ENCODE assay signal across 16 cellular contexts in the genomic region with DNA sequence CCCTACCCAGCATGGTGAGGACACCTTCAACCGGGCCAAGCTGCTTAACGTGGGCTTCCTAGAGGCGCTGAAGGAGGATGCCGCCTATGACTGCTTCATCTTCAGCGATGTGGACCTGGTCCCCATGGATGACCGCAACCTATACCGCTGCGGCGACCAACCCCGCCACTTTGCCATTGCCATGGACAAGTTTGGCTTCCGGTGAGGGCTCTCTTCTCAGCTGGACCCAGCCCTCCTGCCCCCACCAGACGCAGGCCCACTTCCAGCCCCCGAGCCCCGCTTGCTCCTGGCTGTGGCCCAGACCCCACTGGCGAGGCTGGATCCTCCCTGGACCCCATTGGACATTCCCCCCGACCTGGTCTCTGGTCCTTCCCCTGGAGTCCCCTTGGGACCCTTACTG. TPM values are rescaled to one million over a fixed set of nuclear protein-coding genes. Genes with fewer than 3 reads are reported as not detected.
DNase-seq lines count a peak whose midpoint lies in the region; ATAC-seq, FAIRE-seq and TF ChIP-seq lines count a peak whose summit lies in the region.
"Had no signal": no experiment of that assay in that cellular context is flagged by ENCODE, and none has a peak within 500 bp of the region (broad histone marks: within the 10 kb centered on the region; RNA-seq: fewer than 3 reads in every experiment).

No MANE protein-coding gene starts in this region.

- WGBS in K562 (ENCODE audit: insufficient coverage, low coverage, missing lambda C conversion rate), result 94% methylated on average over 16 of the region's 16 CpGs
- no CpG with 5 or more reads among the region's 16 CpGs for WGBS in mesendoderm (ENCODE audit: extremely low coverage, insufficient coverage, low lambda C conversion rate)

- H3K79me2 ChIP-seq in K562 (ENCODE audit: control insufficient read depth, insufficient read depth, low read length) (peaks cover 33% of the 10 kb centered on the region), mesendoderm (ENCODE audit: control insufficient read depth, insufficient read depth, low read length) (peaks cover 5% of the 10 kb centered on the region)

- H3K4me2 ChIP-seq in K562 (ENCODE audit: insufficient read depth, low read length) (no peak overlapping the region), mesendoderm (ENCODE audit: low read length) (no peak overlapping the region)
- H3K4me2 ChIP-seq: GM23338 had no signal

- DNase-seq in RWPE1 (ENCODE audit: low spot score) (no peak), K562 (ENCODE audit: extremely low read depth in 1 of 4, low spot score in 3 of 4) (no peak), upper lobe of right lung (peak; percentile 58), mesendoderm (no peak)
- DNase-seq: C1 segment of cervical spinal cord; Calu3; CD4-positive, alpha-beta memory T cell; COR-L47; DMS53; DMS79 treated with DMSO at 0.1 percent for 48 hours; GF-D8; H9 had no signal

- intact Hi-C loops in K562 (cut with micrococcal nuclease) (no loop called here), upper lobe of right lung (cut with DNase I) (no loop called here)

- H2BK15ac ChIP-seq in mesendoderm (replicated peaks; ENCODE audit: low read depth), result no peak overlapping the region

- in situ Hi-C loops in K562 (cut with MboI), result no loop called here

- 0 out of 2 replicates have a peak, but pooled peaks cover 9% of the 10 kb centered on the region for H4K20me1 ChIP-seq in K562 (replicated peaks; ENCODE audit: control insufficient read depth, insufficient read depth, low read length)

- no peaks in the 10 kb centered on the region for H3K27me3 ChIP-seq in K562 (ENCODE audit: control insufficient read depth in 2 of 2, insufficient read depth in 2 of 2, low read length in 2 of 2)
- no peaks in the 10 kb centered on the region for H3K27me3 ChIP-seq in upper lobe of right lung
- no peaks in the 10 kb centered on the region for H3K27me3 ChIP-seq in mesendoderm (ENCODE audit: insufficient read depth, low read length, poor library complexity)

- POLR2A ChIA-PET in RWPE1 (lab: Yijun Ruan, JAX; ENCODE audit: low non-redundant PET), result no interaction called here
- POLR2A ChIA-PET in K562 (lab: Yijun Ruan, JAX), result interaction anchor here (0.9 kb wide), 1 partner anchor 9 kb away, joined by 3 read pairs; no protein-coding TSS in a partner anchor

- H3K4ac ChIP-seq in mesendoderm (ENCODE audit: low read depth, low read length), result no peak overlapping the region

- H3K79me1 ChIP-seq in mesendoderm (ENCODE audit: low read length), result peaks cover 18% of the 10 kb centered on the region

- TF ChIP-seq RAD21 in K562 (CRISPR knock-in tag; conservative IDR thresholded peaks at IDR 0.05 in 1 of 2, IDR thresholded peaks at IDR 0.05 in 1 of 2), result no peak

- no peak overlapping the region for H2AFZ ChIP-seq in K562 (ENCODE audit: low read depth, low read length)
- H2AFZ ChIP-seq: GM23338 had no signal

- H3K27ac ChIP-seq in RWPE1 (peak overlapping the region; percentile 94; the same call in 1 of the 2 replicates), K562 (ENCODE audit: extremely low read depth, low read depth, low read length) (no peak overlapping the region), upper lobe of right lung (no peak overlapping the region), mesendoderm (ENCODE audit: low read depth, low read length) (no peak overlapping the region)

- H3K9me3 ChIP-seq in K562 (replicated peaks; ENCODE audit: control insufficient read depth, insufficient read depth, low read depth, low read length) (no peaks in the 10 kb centered on the region), upper lobe of right lung (no peaks in the 10 kb centered on the region)

- peaks cover 16 to 44% of the 10 kb centered on the region in 2 experiments; a peak in 4 of 5 replicates for H3K4me1 ChIP-seq in K562 (replicated peaks in 1 of 2; ENCODE audit: control insufficient read depth in 2 of 2, insufficient read depth in 2 of 2, low read length in 2 of 2)
- H3K4me1 ChIP-seq in upper lobe of right lung, result no peaks in the 10 kb centered on the region
- H3K4me1 ChIP-seq in mesendoderm (ENCODE audit: control insufficient read depth, low read depth, low read length), result no peaks in the 10 kb centered on the region

- no peak overlapping the region for H3K23ac ChIP-seq in mesendoderm (ENCODE audit: low read length)

- H3K56ac ChIP-seq in mesendoderm (ENCODE audit: low read length), result no peak overlapping the region

- no peak overlapping the region for H4K5ac ChIP-seq in mesendoderm (ENCODE audit: low read length)

- TF ChIP-seq EP300 in K562 (IDR thresholded peaks at IDR 0.05; ENCODE audit: low read length), result no peak

- ATAC-seq in K562 (no peak), upper lobe of right lung (no peak)
- ATAC-seq: GM23338, HCT116 had no signal

- no TSS peak for BruUV-seq in K562 (replicated peaks; lab: Mats Ljungman, UMichigan)

- H3K9me1 ChIP-seq in K562 (ENCODE audit: control insufficient read depth, insufficient read depth, low read length), result peaks cover 14% of the 10 kb centered on the region

- no peak overlapping the region for H4K8ac ChIP-seq in mesendoderm (ENCODE audit: low read depth, low read length)

- H2AK5ac ChIP-seq in mesendoderm (ENCODE audit: low read length), result no peak overlapping the region

- no peak overlapping the region for H2BK120ac ChIP-seq in mesendoderm (ENCODE audit: low read depth, low read length)

- no peak for FAIRE-seq in K562 (lab: Jason Lieb, UNC)
- FAIRE-seq: GM12891, GM18507 had no signal

- peak overlapping the region in 1 of 2 experiments; percentile 32; a peak in 1 of 4 replicates for H3K9ac ChIP-seq in K562 (ENCODE audit: insufficient read depth in 1 of 2, low read depth in 2 of 2, low read length in 2 of 2)
- no peak overlapping the region for H3K9ac ChIP-seq in mesendoderm (ENCODE audit: low read length)

- CTCF ChIA-PET in RWPE1 (lab: Yijun Ruan, JAX), result no interaction called here
- CTCF ChIA-PET in K562 (lab: Yijun Ruan, JAX; ENCODE audit: low intra/inter-chr PET ratio), result no interaction called here

- peaks cover 70% of the 10 kb centered on the region; the same call in 2 of the 3 replicates for H3K36me3 ChIP-seq in K562 (ENCODE audit: control insufficient read depth, insufficient read depth, low read length)
- no peaks in the 10 kb centered on the region for H3K36me3 ChIP-seq in upper lobe of right lung
- peaks cover 5% of the 10 kb centered on the region for H3K36me3 ChIP-seq in mesendoderm (ENCODE audit: control insufficient read depth, insufficient read depth, low read length)

- no peak for TF ChIP-seq POLR2A in K562 (conservative IDR thresholded peaks at IDR 0.05)

- no peak overlapping the region for H3K18ac ChIP-seq in mesendoderm (ENCODE audit: low read length)

- TF ChIP-seq CTCF in RWPE1 (conservative IDR thresholded peaks at IDR 0.05; ENCODE audit: low read depth), result no peak
- TF ChIP-seq CTCF in K562 (IDR thresholded peaks at IDR 0.05 in 2 of 3, conservative IDR thresholded peaks at IDR 0.05 in 1 of 3; ENCODE audit: insufficient read depth in 2 of 3, low read depth in 1 of 3, low read length in 3 of 3), result no peak
- no peak for TF ChIP-seq CTCF in upper lobe of right lung (IDR thresholded peaks at IDR 0.05)

- H3K4me3 ChIP-seq in K562, result no peak overlapping the region
- H3K4me3 ChIP-seq in upper lobe of right lung, result no peak overlapping the region
- no peak overlapping the region for H3K4me3 ChIP-seq in mesendoderm (ENCODE audit: low read length)
- H3K4me3 ChIP-seq: GM23338 had no signal

- no peak overlapping the region for H2BK5ac ChIP-seq in mesendoderm (ENCODE audit: low read length)

RNA-seq across cellular contexts. Expression of gene B4GALT2, which starts 5.8 kb away (rescaled TPM):
- total RNA-seq in K562 (2011; cell fraction: chromatin; rRNA removed; ENCODE audit: low replicate concordance), result 27.8 and 57.7 TPM in 2 replicates
- total RNA-seq in K562 (2011; cell fraction: nucleolus; rRNA removed), result 51.2 and 57.7 TPM in 2 replicates
- 45.8 and 54.2 TPM in 2 replicates for total RNA-seq in K562 (2011; cell fraction: nucleoplasm; rRNA removed)
- 86.8 and 116 TPM in 2 replicates for total RNA-seq in K562 (2014; rRNA removed)
- total RNA-seq in K562 (2014; rRNA removed; fragmentation: Illumina TruSeq; extraction: Trizol), result 23.4 and 31.0 TPM in 2 replicates
- 43.8 and 45.9 TPM in 2 replicates for total RNA-seq in K562 (2015; rRNA removed; fragmentation: Illumina TruSeq; extraction: Trizol)
- total RNA-seq in K562 (2021), result 76.2 and 78.0 TPM in 2 replicates
- polyA plus RNA-seq in K562 (2011; rRNA removed), result 39.0 and 43.9 TPM in 2 replicates
- 78.6 and 206 TPM in 2 replicates for polyA plus RNA-seq in K562 (2011; cell fraction: cytosol; rRNA removed)
- polyA plus RNA-seq in K562 (2011; cell fraction: nucleus; rRNA removed), result 55.1 and 117 TPM in 2 replicates
- 44.8 and 50.7 TPM in 2 replicates for polyA plus RNA-seq in K562 (2012)
- 63.7 and 69.7 TPM in 2 replicates for polyA plus RNA-seq in K562 (2014; fragmentation: Illumina TruSeq; extraction: Trizol)
- 1 to 10 TPM; 1.3 to 2.8 TPM for polyA plus RNA-seq in K562 (2014; fragmentation: Nextera tagmentation; extraction: Ambion mirVana)
- polyA plus RNA-seq in K562 (2014; rRNA removed), result 71.9 and 85.4 TPM in 2 replicates
- polyA minus RNA-seq in K562 (2011; rRNA and poly(A)+ RNA removed), result 21.4 and 27.7 TPM in 2 replicates
- polyA minus RNA-seq in K562 (2011; cell fraction: cytosol; rRNA and poly(A)+ RNA removed), result 40.9 and 42.3 TPM in 2 replicates
- polyA minus RNA-seq in K562 (2011; cell fraction: nucleus; rRNA and poly(A)+ RNA removed), result 26.7 and 28.3 TPM in 2 replicates
- 23.8 TPM for total RNA-seq in upper lobe of right lung
- polyA plus RNA-seq in mesendoderm (2013, experiment 1 of 2), result 50.4 TPM
- polyA plus RNA-seq in mesendoderm (2013, experiment 2 of 2), result 49.5 TPM

RNA-seq across cellular contexts. Expression of gene CCDC24, which starts 6.5 kb away (rescaled TPM):
- 1.4 and 6.8 TPM in 2 replicates for total RNA-seq in K562 (2011; cell fraction: chromatin; rRNA removed; ENCODE audit: low replicate concordance)
- 5.8 TPM in 2 replicates for total RNA-seq in K562 (2011; cell fraction: nucleolus; rRNA removed)
- 4.1 and 6.1 TPM in 2 replicates for total RNA-seq in K562 (2011; cell fraction: nucleoplasm; rRNA removed)
- total RNA-seq in K562 (2014; rRNA removed) (3.0 and 4.5 TPM in 2 replicates), K562 (2014; rRNA removed; fragmentation: Illumina TruSeq; extraction: Trizol) (0.70 and 1.5 TPM in 2 replicates), K562 (2015; rRNA removed; fragmentation: Illumina TruSeq; extraction: Trizol) (1.7 and 2.2 TPM in 2 replicates), K562 (2021) (4.4 and 5.2 TPM in 2 replicates), upper lobe of right lung (5.3 TPM)
- polyA plus RNA-seq in K562 (2011; rRNA removed) (1.3 and 2.3 TPM in 2 replicates), K562 (2014; fragmentation: Illumina TruSeq; extraction: Trizol) (1.5 and 3.0 TPM in 2 replicates), K562 (2014; fragmentation: Nextera tagmentation; extraction: Ambion mirVana) (under 1 TPM; 0.31 to 0.64 TPM), K562 (2014; rRNA removed) (3.7 and 4.5 TPM in 2 replicates)
- 2.0 and 4.9 TPM in 2 replicates for polyA plus RNA-seq in K562 (2011; cell fraction: cytosol; rRNA removed)
- 6.8 and 13.1 TPM in 2 replicates for polyA plus RNA-seq in K562 (2011; cell fraction: nucleus; rRNA removed)
- polyA plus RNA-seq in K562 (2012), result 3.7 and 4.3 TPM in 2 replicates
- 0.36 and 0.39 TPM in 2 replicates for polyA minus RNA-seq in K562 (2011; rRNA and poly(A)+ RNA removed)
- 1.1 and 5.4 TPM in 2 replicates for polyA minus RNA-seq in K562 (2011; cell fraction: cytosol; rRNA and poly(A)+ RNA removed)
- 1.7 and 2.2 TPM in 2 replicates for polyA minus RNA-seq in K562 (2011; cell fraction: nucleus; rRNA and poly(A)+ RNA removed)
- polyA plus RNA-seq in mesendoderm (2013, experiment 1 of 2), result 4.0 TPM
- polyA plus RNA-seq in mesendoderm (2013, experiment 2 of 2), result 5.2 TPM

RNA-seq across cellular contexts. Expression of gene ATP6V0B, which starts 10.1 kb away (rescaled TPM):
- total RNA-seq in K562 (2011; cell fraction: chromatin; rRNA removed; ENCODE audit: low replicate concordance), result 240 and 478 TPM in 2 replicates
- total RNA-seq in K562 (2011; cell fraction: nucleolus; rRNA removed), result 771 and 1,062 TPM in 2 replicates
- 571 and 616 TPM in 2 replicates for total RNA-seq in K562 (2011; cell fraction: nucleoplasm; rRNA removed)
- total RNA-seq in K562 (2014; rRNA removed) (296 and 328 TPM in 2 replicates), K562 (2014; rRNA removed; fragmentation: Illumina TruSeq; extraction: Trizol) (143 and 167 TPM in 2 replicates), K562 (2015; rRNA removed; fragmentation: Illumina TruSeq; extraction: Trizol) (196 and 203 TPM in 2 replicates), K562 (2021) (279 and 286 TPM in 2 replicates), upper lobe of right lung (191 TPM)
- polyA plus RNA-seq in K562 (2011; rRNA removed) (220 and 288 TPM in 2 replicates), K562 (2014; fragmentation: Illumina TruSeq; extraction: Trizol) (186 and 195 TPM in 2 replicates), K562 (2014; fragmentation: Nextera tagmentation; extraction: Ambion mirVana) (100 to 1,000 TPM; 137 to 276 TPM), K562 (2014; rRNA removed) (282 and 348 TPM in 2 replicates)
- 552 and 632 TPM in 2 replicates for polyA plus RNA-seq in K562 (2011; cell fraction: cytosol; rRNA removed)
- polyA plus RNA-seq in K562 (2011; cell fraction: nucleus; rRNA removed), result 601 and 849 TPM in 2 replicates
- 179 and 264 TPM in 2 replicates for polyA plus RNA-seq in K562 (2012)
- polyA minus RNA-seq in K562 (2011; rRNA and poly(A)+ RNA removed), result 127 and 130 TPM in 2 replicates
- 83.6 and 86.7 TPM in 2 replicates for polyA minus RNA-seq in K562 (2011; cell fraction: cytosol; rRNA and poly(A)+ RNA removed)
- polyA minus RNA-seq in K562 (2011; cell fraction: nucleus; rRNA and poly(A)+ RNA removed), result 102 and 149 TPM in 2 replicates
- polyA plus RNA-seq in mesendoderm (2013, experiment 1 of 2), result 56.2 TPM
- 55.4 TPM for polyA plus RNA-seq in mesendoderm (2013, experiment 2 of 2)

RNA-seq across cellular contexts. Expression of gene DPH2, which starts 15.0 kb away (rescaled TPM):
- total RNA-seq in K562 (2011; cell fraction: chromatin; rRNA removed; ENCODE audit: low replicate concordance), result 110 and 268 TPM in 2 replicates
- total RNA-seq in K562 (2011; cell fraction: nucleolus; rRNA removed), result 191 and 199 TPM in 2 replicates
- 123 and 150 TPM in 2 replicates for total RNA-seq in K562 (2011; cell fraction: nucleoplasm; rRNA removed)
- total RNA-seq in K562 (2014; rRNA removed), result 87.5 and 122 TPM in 2 replicates
- total RNA-seq in K562 (2014; rRNA removed; fragmentation: Illumina TruSeq; extraction: Trizol), result 31.9 and 39.4 TPM in 2 replicates
- 66.8 and 68.1 TPM in 2 replicates for total RNA-seq in K562 (2015; rRNA removed; fragmentation: Illumina TruSeq; extraction: Trizol)
- 94.1 and 97.3 TPM in 2 replicates for total RNA-seq in K562 (2021)
- 63.1 and 71.2 TPM in 2 replicates for polyA plus RNA-seq in K562 (2011; rRNA removed)
- polyA plus RNA-seq in K562 (2011; cell fraction: cytosol; rRNA removed), result 117 and 149 TPM in 2 replicates
- polyA plus RNA-seq in K562 (2011; cell fraction: nucleus; rRNA removed), result 379 and 380 TPM in 2 replicates
- polyA plus RNA-seq in K562 (2012), result 39.2 and 65.5 TPM in 2 replicates
- polyA plus RNA-seq in K562 (2014; fragmentation: Illumina TruSeq; extraction: Trizol), result 81.1 and 106 TPM in 2 replicates
- 10 to 100 TPM; 17.9 to 27.0 TPM for polyA plus RNA-seq in K562 (2014; fragmentation: Nextera tagmentation; extraction: Ambion mirVana)
- 93.2 and 110 TPM in 2 replicates for polyA plus RNA-seq in K562 (2014; rRNA removed)
- polyA minus RNA-seq in K562 (2011; rRNA and poly(A)+ RNA removed), result 50.3 and 52.5 TPM in 2 replicates
- polyA minus RNA-seq in K562 (2011; cell fraction: cytosol; rRNA and poly(A)+ RNA removed), result 35.5 and 48.5 TPM in 2 replicates
- polyA minus RNA-seq in K562 (2011; cell fraction: nucleus; rRNA and poly(A)+ RNA removed), result 96.7 and 113 TPM in 2 replicates
- total RNA-seq in upper lobe of right lung, result 18.8 TPM
- polyA plus RNA-seq in mesendoderm (2013, experiment 1 of 2), result 39.9 TPM
- polyA plus RNA-seq in mesendoderm (2013, experiment 2 of 2), result 39.4 TPM

RNA-seq across cellular contexts. Expression of gene IPO13, which starts 38.1 kb away (rescaled TPM):
- total RNA-seq in K562 (2011; cell fraction: chromatin; rRNA removed; ENCODE audit: low replicate concordance), result 24.0 and 67.1 TPM in 2 replicates
- total RNA-seq in K562 (2011; cell fraction: nucleolus; rRNA removed), result 41.3 and 46.4 TPM in 2 replicates
- total RNA-seq in K562 (2011; cell fraction: nucleoplasm; rRNA removed), result 28.3 and 29.6 TPM in 2 replicates
- 17.5 and 27.9 TPM in 2 replicates for total RNA-seq in K562 (2014; rRNA removed)
- 7.8 and 10.0 TPM in 2 replicates for total RNA-seq in K562 (2014; rRNA removed; fragmentation: Illumina TruSeq; extraction: Trizol)
- 16.1 and 16.2 TPM in 2 replicates for total RNA-seq in K562 (2015; rRNA removed; fragmentation: Illumina TruSeq; extraction: Trizol)
- total RNA-seq in K562 (2021), result 28.4 and 30.8 TPM in 2 replicates
- polyA plus RNA-seq in K562 (2011; rRNA removed), result 13.9 and 19.1 TPM in 2 replicates
- polyA plus RNA-seq in K562 (2011; cell fraction: cytosol; rRNA removed), result 27.1 and 36.4 TPM in 2 replicates
- polyA plus RNA-seq in K562 (2011; cell fraction: nucleus; rRNA removed), result 59.2 and 89.3 TPM in 2 replicates
- polyA plus RNA-seq in K562 (2012), result 27.4 and 30.4 TPM in 2 replicates
- polyA plus RNA-seq in K562 (2014; fragmentation: Illumina TruSeq; extraction: Trizol), result 24.7 and 27.1 TPM in 2 replicates
- polyA plus RNA-seq in K562 (2014; fragmentation: Nextera tagmentation; extraction: Ambion mirVana), result 1 to 10 TPM; 7.0 to 9.8 TPM
- polyA plus RNA-seq in K562 (2014; rRNA removed), result 18.6 and 22.0 TPM in 2 replicates
- polyA minus RNA-seq in K562 (2011; rRNA and poly(A)+ RNA removed), result 18.8 and 24.2 TPM in 2 replicates
- 16.5 and 21.7 TPM in 2 replicates for polyA minus RNA-seq in K562 (2011; cell fraction: cytosol; rRNA and poly(A)+ RNA removed)
- 18.4 and 22.3 TPM in 2 replicates for polyA minus RNA-seq in K562 (2011; cell fraction: nucleus; rRNA and poly(A)+ RNA removed)
- 24.9 TPM for total RNA-seq in upper lobe of right lung
- 10.8 TPM for polyA plus RNA-seq in mesendoderm (2013, experiment 1 of 2)
- polyA plus RNA-seq in mesendoderm (2013, experiment 2 of 2), result 9.7 TPM
